1 cellular context compared by ENCODE assay signal in genomic region chr11:112042161-112042960, GRCh38.
TF ChIP-seq lines count a peak whose summit lies in the region.

No MANE protein-coding gene starts in this region.

TF ChIP-seq in IMR-90, 13 proteins besides CTCF, POLR2A, EP300 and RAD21:
- TF ChIP-seq CEBPB (IDR thresholded peaks at IDR 0.05; ENCODE audit: low read depth, low read length) (no peak), FOS (IDR thresholded peaks at IDR 0.05; ENCODE audit: low read depth, low read length) (no peak), USF2 (IDR thresholded peaks at IDR 0.05; ENCODE audit: low read depth, low read length) (no peak)
